ENCODE assay signal across 18 cellular contexts in genomic region chr3:59953104-59953503, GRCh38.
DNase-seq lines count a peak whose midpoint lies in the region; ATAC-seq and TF ChIP-seq lines count a peak whose summit lies in the region.
"Had no signal": no experiment of that assay in that cellular context is flagged by ENCODE, and none has a peak within 500 bp of the region (broad histone marks: within the 10 kb centered on the region; RNA-seq: fewer than 3 reads in every experiment).

No MANE protein-coding gene starts in this region.

- ATAC-seq in activated T-cell treated with anti-CD3 and anti-CD28 coated beads, Interleukin-2, amount 50 U/mL, for 72 hours (replicated peaks in 1 of 2), result peak; percentile 77 to 89
- ATAC-seq in HG02870 (IDR thresholded peaks at IDR 0.05; ENCODE audit: unreplicated experiment), result peak; percentile 70
- peak; percentile 37 for ATAC-seq in activated T-helper 17 cell treated with anti-CD3 and anti-CD28 coated beads, Interleukin-2, amount 50 U/mL, for 72 hours (replicated peaks)
- no peak for ATAC-seq in activated CD8-positive, alpha-beta T cell treated with anti-CD3 and anti-CD28 coated beads for 36 hours
- ATAC-seq: GM23338, HCT116, HepG2 had no signal

- no peak overlapping the region for H2BK12ac ChIP-seq in neuronal stem cell (ENCODE audit: low read length)

- H4K91ac ChIP-seq in neuronal stem cell (ENCODE audit: low read depth, low read length, poor library complexity), result peak overlapping the region; percentile 81

- H3K23ac ChIP-seq in neuronal stem cell (ENCODE audit: low read depth, low read length, poor library complexity), result no peak overlapping the region

- H3K9me3 Mint-ChIP-seq in activated T-cell treated with anti-CD3 and anti-CD28 coated beads, Interleukin-2, amount 50 U/mL, for 72 hours, result peaks cover 14 to 20% of the 10 kb centered on the region in 2 donors
- H3K9me3 Mint-ChIP-seq in activated T-helper 17 cell treated with anti-CD3 and anti-CD28 coated beads, Interleukin-2, amount 50 U/mL, for 72 hours, result no peaks in the 10 kb centered on the region
- peaks cover 1% of the 10 kb centered on the region for H3K9me3 Mint-ChIP-seq in activated CD8-positive, alpha-beta T cell treated with anti-CD3 and anti-CD28 coated beads for 36 hours
- H3K9me3 Mint-ChIP-seq: GM23338 had no signal

- H2AK5ac ChIP-seq in neuronal stem cell (ENCODE audit: low read depth, low read length), result no peak overlapping the region

- no peaks in the 10 kb centered on the region for H3K9me3 ChIP-seq in neuronal stem cell (replicated peaks in 1 of 2; ENCODE audit: control insufficient read depth in 2 of 2, insufficient read depth in 1 of 2, low read depth in 1 of 2, low read length in 2 of 2)
- H3K9me3 ChIP-seq: BE2C had no signal

- intact Hi-C loops in activated CD8-positive, alpha-beta T cell treated with anti-CD3 and anti-CD28 coated beads for 36 hours (cut with micrococcal nuclease), result no loop called here

- no peak overlapping the region for H2AFZ ChIP-seq in neuronal stem cell (ENCODE audit: low read length)
- H2AFZ ChIP-seq: GM23338 had no signal

- H3K36me3 ChIP-seq in neuronal stem cell (replicated peaks in 1 of 2; ENCODE audit: control insufficient read depth in 2 of 2, insufficient read depth in 2 of 2, low read length in 2 of 2), result no peaks in the 10 kb centered on the region
- H3K36me3 ChIP-seq: BE2C had no signal

- POLR2A ChIA-PET in activated CD8-positive, alpha-beta T cell treated with anti-CD3 and anti-CD28 coated beads for 36 hours (lab: Charles Lee), result no interaction called here

- no peak overlapping the region for H2BK15ac ChIP-seq in neuronal stem cell (ENCODE audit: low read length)

- H3K9ac ChIP-seq in neuronal stem cell (ENCODE audit: low read depth, low read length, poor library complexity), result no peak overlapping the region

- DNase-seq in activated T-cell treated with anti-CD3 and anti-CD28 coated beads, Interleukin-2, amount 50 U/mL, for 72 hours, result no peak
- no peak for DNase-seq in activated T-cell treated with anti-CD3 and anti-CD28 coated beads, Interleukin-2, amount 50 U/mL, for 48 hours
- DNase-seq in neuronal stem cell (ENCODE audit: low spot score) (no peak), SKM-1 (lab: John Stamatoyannopoulos, UW; ENCODE audit: unreplicated experiment) (no peak)
- DNase-seq in activated CD8-positive, alpha-beta T cell treated with anti-CD3 and anti-CD28 coated beads for 36 hours, result no peak
- DNase-seq: BE2C; C1 segment of cervical spinal cord; CD4-positive, CD25-positive, alpha-beta regulatory T cell; CD8-positive, alpha-beta memory T cell; COR-L47; H7; HFFc6 had no signal

- TF ChIP-seq CTCF in activated CD8-positive, alpha-beta T cell treated with anti-CD3 and anti-CD28 coated beads for 36 hours (IDR thresholded peaks at IDR 0.05), result no peak

- no peak overlapping the region for H2BK5ac ChIP-seq in neuronal stem cell (ENCODE audit: low read length)

- no peak overlapping the region for H3K4me2 ChIP-seq in neuronal stem cell (ENCODE audit: insufficient read depth, low read length, poor library complexity, severe bottlenecking)
- H3K4me2 ChIP-seq: GM23338 had no signal

- no peaks in the 10 kb centered on the region for H3K79me1 ChIP-seq in neuronal stem cell (ENCODE audit: low read depth, low read length)

- CTCF ChIA-PET in activated CD8-positive, alpha-beta T cell treated with anti-CD3 and anti-CD28 coated beads for 36 hours (lab: Charles Lee), result no interaction called here

- no CpG with 5 or more reads among the region's 7 CpGs for WGBS in neuronal stem cell (ENCODE audit: extremely low coverage in 2 of 2, insufficient read length in 2 of 2, insufficient replicate concordance in 1 of 2), 2 donors

- H2BK120ac ChIP-seq in neuronal stem cell (ENCODE audit: low read depth, low read length), result no peak overlapping the region

- no peak overlapping the region for H3K18ac ChIP-seq in neuronal stem cell (ENCODE audit: low read length)

- no peak overlapping the region for H3K4me3 ChIP-seq in neuronal stem cell (ENCODE audit: low read length in 2 of 2)
- H3K4me3 ChIP-seq: GM23338 had no signal

- no peak overlapping the region for H4K8ac ChIP-seq in neuronal stem cell (ENCODE audit: low read depth, low read length)

- H3K36me3 Mint-ChIP-seq in activated T-cell treated with anti-CD3 and anti-CD28 coated beads, Interleukin-2, amount 50 U/mL, for 72 hours (ENCODE audit: insufficient read depth in 2 of 2), result peaks cover 28 to 41% of the 10 kb centered on the region in 2 donors
- no peaks in the 10 kb centered on the region for H3K36me3 Mint-ChIP-seq in activated T-helper 17 cell treated with anti-CD3 and anti-CD28 coated beads, Interleukin-2, amount 50 U/mL, for 72 hours (ENCODE audit: low read depth)
- peaks cover 7% of the 10 kb centered on the region for H3K36me3 Mint-ChIP-seq in activated CD8-positive, alpha-beta T cell treated with anti-CD3 and anti-CD28 coated beads for 36 hours (ENCODE audit: low read depth)
- H3K36me3 Mint-ChIP-seq: IgD-negative memory B cell had no signal

- peaks cover 44% of the 10 kb centered on the region for H3K4me1 Mint-ChIP-seq in activated T-cell treated with anti-CD3 and anti-CD28 coated beads, Interleukin-2, amount 50 U/mL, for 72 hours (ENCODE audit: low read depth)
- H3K4me1 Mint-ChIP-seq in activated T-helper 17 cell treated with anti-CD3 and anti-CD28 coated beads, Interleukin-2, amount 50 U/mL, for 72 hours, result no peaks in the 10 kb centered on the region
- peaks cover 12% of the 10 kb centered on the region for H3K4me1 Mint-ChIP-seq in activated CD8-positive, alpha-beta T cell treated with anti-CD3 and anti-CD28 coated beads for 36 hours (ENCODE audit: low read depth)
- H3K4me1 Mint-ChIP-seq: IgD-negative memory B cell had no signal

- no peaks in the 10 kb centered on the region for H3K27me3 Mint-ChIP-seq in activated T-cell treated with anti-CD3 and anti-CD28 coated beads, Interleukin-2, amount 50 U/mL, for 72 hours (ENCODE audit: low read depth)
- H3K27me3 Mint-ChIP-seq in activated T-helper 17 cell treated with anti-CD3 and anti-CD28 coated beads, Interleukin-2, amount 50 U/mL, for 72 hours, result peaks cover 3% of the 10 kb centered on the region
- H3K27me3 Mint-ChIP-seq in activated CD8-positive, alpha-beta T cell treated with anti-CD3 and anti-CD28 coated beads for 36 hours, result no peaks in the 10 kb centered on the region
- H3K27me3 Mint-ChIP-seq: CD4-positive, CD25-positive, alpha-beta regulatory T cell; IgD-negative memory B cell had no signal

- H3K4me3 Mint-ChIP-seq in activated T-cell treated with anti-CD3 and anti-CD28 coated beads, Interleukin-2, amount 50 U/mL, for 72 hours, result no peak overlapping the region
- no peak overlapping the region for H3K4me3 Mint-ChIP-seq in activated T-helper 17 cell treated with anti-CD3 and anti-CD28 coated beads, Interleukin-2, amount 50 U/mL, for 72 hours
- no peak overlapping the region for H3K4me3 Mint-ChIP-seq in activated CD8-positive, alpha-beta T cell treated with anti-CD3 and anti-CD28 coated beads for 36 hours
- H3K4me3 Mint-ChIP-seq: CD4-positive, CD25-positive, alpha-beta regulatory T cell; CD8-positive, alpha-beta memory T cell; GM23338; HFFc6; IgD-negative memory B cell had no signal

- H3K14ac ChIP-seq in neuronal stem cell (ENCODE audit: low read length), result no peak overlapping the region

- H3K27me3 ChIP-seq in neuronal stem cell (ENCODE audit: control insufficient read depth in 3 of 3, insufficient read depth in 3 of 3, low read depth in 1 of 3, low read length in 3 of 3), result no peaks in the 10 kb centered on the region
- H3K27me3 ChIP-seq: BE2C had no signal

- no peak overlapping the region for H3K27ac ChIP-seq in neuronal stem cell (replicated peaks; ENCODE audit: low read length)

- H3K27ac Mint-ChIP-seq in activated T-cell treated with anti-CD3 and anti-CD28 coated beads, Interleukin-2, amount 50 U/mL, for 72 hours, result no peak overlapping the region
- H3K27ac Mint-ChIP-seq in activated T-helper 17 cell treated with anti-CD3 and anti-CD28 coated beads, Interleukin-2, amount 50 U/mL, for 72 hours, result no peak overlapping the region
- no peak overlapping the region for H3K27ac Mint-ChIP-seq in activated CD8-positive, alpha-beta T cell treated with anti-CD3 and anti-CD28 coated beads for 36 hours
- H3K27ac Mint-ChIP-seq: GM23338, HFFc6, IgD-negative memory B cell had no signal

- H3K4me1 ChIP-seq in neuronal stem cell (ENCODE audit: control insufficient read depth in 2 of 2, insufficient read depth in 1 of 2, low read depth in 1 of 2, low read length in 2 of 2), result no peaks in the 10 kb centered on the region
- H3K4me1 ChIP-seq: BE2C had no signal

- no peak overlapping the region for H3K4ac ChIP-seq in neuronal stem cell (ENCODE audit: low read length)
